26 cellular contexts compared by ENCODE assay signal in genomic region chr20:62722627-62723026, GRCh38. TPM values are rescaled to one million over a fixed set of nuclear protein-coding genes. Genes with fewer than 3 reads are reported as not detected.
"Had no signal": no experiment of that assay in that cellular context is flagged by ENCODE, and none has a peak within 500 bp of the region (broad histone marks: within the 10 kb centered on the region; RNA-seq: fewer than 3 reads in every experiment).

No MANE protein-coding gene starts in this region.

- FAIRE-seq: frontal cortex, keratinocyte had no signal

- H3K36me3 ChIP-seq: colonic mucosa, prostate gland, right lobe of liver, thyroid gland, upper lobe of left lung had no signal

- H3K27me3 ChIP-seq: colonic mucosa, right lobe of liver, thyroid gland had no signal

- H3K9me3 ChIP-seq: colonic mucosa, prostate gland, right lobe of liver, thyroid gland had no signal

- DNase-seq: central memory CD4-positive, alpha-beta T cell; colonic mucosa; effector memory CD4-positive, alpha-beta T cell; erythroblast; head of caudate nucleus; naive B cell; stimulated activated CD4-positive, alpha-beta T cell treated with anti-CD3 and anti-CD28 coated beads, Interleukin-12 subunit alpha, Interleukin-12 subunit beta, amount 100 ng/mL, for 4 hours; stimulated activated CD4-positive, alpha-beta T cell treated with anti-CD3 and anti-CD28 coated beads, Interleukin-1b, Interleukin-23, amount 100 ng/mL, for 48 hours; stimulated activated CD4-positive, alpha-beta T cell treated with anti-CD3 and anti-CD28 coated beads, Interleukin-4, amount 100 ng/mL, for 1 hour; stimulated activated CD8-positive, alpha-beta memory T cell treated with anti-CD3 and anti-CD28 coated beads, Interleukin-4, amount 100 ng/mL, for 48 hours; stimulated activated naive CD4-positive, alpha-beta T cell; stimulated activated naive CD8-positive, alpha-beta T cell treated with anti-CD3 and anti-CD28 coated beads, Interleukin-15, amount 100 ng/mL, for 72 hours had no signal

- H3K4me3 ChIP-seq: colonic mucosa, lung, prostate gland, right lobe of liver, smooth muscle cell, thyroid gland, upper lobe of left lung had no signal

- H3K27me3 Mint-ChIP-seq: stimulated activated naive CD8-positive, alpha-beta T cell treated with anti-CD3 and anti-CD28 coated beads, Interleukin-15, amount 100 ng/mL, for 72 hours had no signal

- H3K4me1 Mint-ChIP-seq: memory B cell, neural crest cell had no signal

- H3K4me3 Mint-ChIP-seq: dendritic cell treated with granulocyte-macrophage colony-stimulating factor and Interleukin-4, amounts not matched to agents 40 ng/mL and 50 ng/mL, for 4 days; memory B cell; naive B cell; natural killer cell treated with Interleukin-12 subunit alpha and Interleukin-12 subunit beta and Interleukin-15 and Interleukin-18, amount 100 ng/mL, for 72 hours; neural crest cell; stimulated activated naive CD8-positive, alpha-beta T cell treated with anti-CD3 and anti-CD28 coated beads, Interleukin-15, amount 100 ng/mL, for 72 hours had no signal

- H3K4me1 ChIP-seq: colonic mucosa, prostate gland, right lobe of liver, thyroid gland had no signal

- H3K27ac ChIP-seq: colonic mucosa, prostate gland, right lobe of liver, thyroid gland, upper lobe of left lung had no signal

- ATAC-seq: natural killer cell treated with Interleukin-12 subunit alpha and Interleukin-12 subunit beta and Interleukin-15 and Interleukin-18, amount 100 ng/mL, for 72 hours; right lobe of liver had no signal

- H3K4me2 ChIP-seq: smooth muscle cell had no signal

- H3K27ac Mint-ChIP-seq: dendritic cell treated with granulocyte-macrophage colony-stimulating factor and Interleukin-4, amounts not matched to agents 40 ng/mL and 50 ng/mL, for 4 days; memory B cell; naive B cell; natural killer cell treated with Interleukin-12 subunit alpha and Interleukin-12 subunit beta and Interleukin-15 and Interleukin-18, amount 100 ng/mL, for 72 hours; stimulated activated naive CD8-positive, alpha-beta T cell treated with anti-CD3 and anti-CD28 coated beads, Interleukin-15, amount 100 ng/mL, for 72 hours had no signal

RNA-seq across cellular contexts. Expression of gene NTSR1, which starts 14.0 kb away (rescaled TPM):
- total RNA-seq: chondrocyte; natural killer cell treated with Interleukin-12 subunit alpha and Interleukin-12 subunit beta and Interleukin-15 and Interleukin-18, amount 100 ng/mL, for 72 hours; neural crest cell; osteoblast had no signal
- polyA plus RNA-seq: smooth muscle cell had no signal
